13 cellular contexts compared by ENCODE assay signal in genomic region chr9:128162215-128163026, GRCh38. TPM values are rescaled to one million over a fixed set of nuclear protein-coding genes. Genes with fewer than 3 reads are reported as not detected.
DNase-seq lines count a peak whose midpoint lies in the region; ATAC-seq, FAIRE-seq and TF ChIP-seq lines count a peak whose summit lies in the region.
"Had no signal": no experiment of that assay in that cellular context is flagged by ENCODE, and none has a peak within 500 bp of the region (broad histone marks: within the 10 kb centered on the region; RNA-seq: fewer than 3 reads in every experiment).

No MANE protein-coding gene starts in this region.

- peak overlapping the region; percentile 22 for H3K4me3 Mint-ChIP-seq in mesothelial cell of epicardium

- peak; percentile 63 for DNase-seq in AG08395 (ENCODE audit: low spot score)
- DNase-seq in GOT3 (lab: John Stamatoyannopoulos, UW), result peak; percentile 4
- DNase-seq in K562 (ENCODE audit: extremely low read depth in 1 of 4, low spot score in 3 of 4), result no peak
- no peak for DNase-seq in mesothelial cell of epicardium (ENCODE audit: low spot score in 2 of 2, unreplicated experiment in 2 of 2)
- no peak for DNase-seq in NCI-H82 treated with DMSO at 0.1 percent for 48 hours (lab: John Stamatoyannopoulos, UW; ENCODE audit: unreplicated experiment)
- no peak for DNase-seq in prostate gland (ENCODE audit: low spot score)
- DNase-seq in D721Med (ENCODE audit: insufficient read length, low spot score), result no peak
- DNase-seq in NCI-H128 (lab: John Stamatoyannopoulos, UW; ENCODE audit: unreplicated experiment), result no peak
- DNase-seq: NCI-H345; stimulated activated CD4-positive, alpha-beta T cell treated with anti-CD3 and anti-CD28 coated beads, Interleukin-1b, Interleukin-23, amount 100 ng/mL, for 48 hours; SW 1271; upper lobe of right lung had no signal

- TF ChIP-seq POLR2A in K562 (conservative IDR thresholded peaks at IDR 0.05) (no peak; the same call in 1 of the 2 replicates), prostate gland (IDR thresholded peaks at IDR 0.05) (no peak)

- H2AFZ ChIP-seq in K562 (ENCODE audit: low read depth, low read length), result no peak overlapping the region

- H3K36me3 ChIP-seq in K562 (ENCODE audit: control insufficient read depth, insufficient read depth, low read length) (peaks cover 51% of the 10 kb centered on the region), prostate gland (peaks cover 0 to 21% of the 10 kb centered on the region in 2 donors)

- no peaks in the 10 kb centered on the region for H3K9me1 ChIP-seq in K562 (ENCODE audit: control insufficient read depth, insufficient read depth, low read length)

- no peaks in the 10 kb centered on the region for H3K27me3 Mint-ChIP-seq in mesothelial cell of epicardium (ENCODE audit: low read depth)

- no peak for FAIRE-seq in K562 (lab: Jason Lieb, UNC)
- no peak for FAIRE-seq in D721Med (lab: Jason Lieb, UNC)

- WGBS in K562 (ENCODE audit: insufficient coverage, low coverage, missing lambda C conversion rate), result 86% methylated on average over 10 of the region's 10 CpGs
- WGBS in prostate gland, result 81% methylated on average over 10 of the region's 10 CpGs

- H3K27ac Mint-ChIP-seq in mesothelial cell of epicardium, result no peak overlapping the region

- peak overlapping the region in 1 of 2 experiments; percentile 26; a peak in 2 of 4 replicates for H3K9ac ChIP-seq in K562 (ENCODE audit: insufficient read depth in 1 of 2, low read depth in 2 of 2, low read length in 2 of 2)

- no peak for TF ChIP-seq CTCF in K562 (IDR thresholded peaks at IDR 0.05 in 2 of 3, conservative IDR thresholded peaks at IDR 0.05 in 1 of 3; ENCODE audit: insufficient read depth in 2 of 3, low read depth in 1 of 3, low read length in 3 of 3)
- no peak for TF ChIP-seq CTCF in mesothelial cell of epicardium (IDR thresholded peaks at IDR 0.05; ENCODE audit: unreplicated experiment)
- no peak for TF ChIP-seq CTCF in prostate gland (IDR thresholded peaks at IDR 0.05)
- TF ChIP-seq CTCF in D721Med (IDR thresholded peaks at IDR 0.05; ENCODE audit: insufficient read depth, missing control alignments), result no peak

- H3K36me3 Mint-ChIP-seq in mesothelial cell of epicardium, result peaks cover 28% of the 10 kb centered on the region

- H3K4me1 ChIP-seq in K562 (replicated peaks in 1 of 2; ENCODE audit: control insufficient read depth in 2 of 2, insufficient read depth in 2 of 2, low read length in 2 of 2), result peaks cover 10 to 50% of the 10 kb centered on the region in 2 experiments
- H3K4me1 ChIP-seq in prostate gland (replicated peaks), result no peaks in the 10 kb centered on the region
- H3K4me1 ChIP-seq: upper lobe of right lung had no signal

- TF ChIP-seq EP300 in K562 (IDR thresholded peaks at IDR 0.05; ENCODE audit: low read length), result no peak

- no peak for ATAC-seq in K562
- ATAC-seq: esophagus mucosa, upper lobe of right lung had no signal

- no peak overlapping the region for H3K4me2 ChIP-seq in K562 (ENCODE audit: insufficient read depth, low read length)

- no peaks in the 10 kb centered on the region for H3K9me3 ChIP-seq in K562 (replicated peaks; ENCODE audit: control insufficient read depth, insufficient read depth, low read depth, low read length)
- H3K9me3 ChIP-seq in prostate gland, result no peaks in the 10 kb centered on the region
- H3K9me3 ChIP-seq: upper lobe of right lung had no signal

- no peak overlapping the region for H3K27ac ChIP-seq in K562 (ENCODE audit: extremely low read depth, low read depth, low read length)
- H3K27ac ChIP-seq in prostate gland, result no peak overlapping the region
- H3K27ac ChIP-seq: upper lobe of right lung had no signal

- TF ChIP-seq RAD21 in K562 (CRISPR knock-in tag; conservative IDR thresholded peaks at IDR 0.05 in 1 of 2, IDR thresholded peaks at IDR 0.05 in 1 of 2), result no peak

- H3K79me2 ChIP-seq in K562 (ENCODE audit: control insufficient read depth, insufficient read depth, low read length), result peaks cover 27% of the 10 kb centered on the region

- peaks cover 18% of the 10 kb centered on the region; the same call in 1 of the 2 replicates for H4K20me1 ChIP-seq in K562 (replicated peaks; ENCODE audit: control insufficient read depth, insufficient read depth, low read length)

- H3K4me3 ChIP-seq in K562 (no peak overlapping the region), prostate gland (no peak overlapping the region)
- H3K4me3 ChIP-seq: upper lobe of right lung had no signal

- H3K27me3 ChIP-seq in K562 (ENCODE audit: control insufficient read depth in 2 of 2, insufficient read depth in 2 of 2, low read length in 2 of 2) (no peaks in the 10 kb centered on the region), prostate gland (replicated peaks; ENCODE audit: insufficient read depth) (no peaks in the 10 kb centered on the region)
- H3K27me3 ChIP-seq: upper lobe of right lung had no signal

- CTCF ChIA-PET in K562 (lab: Yijun Ruan, JAX; ENCODE audit: low intra/inter-chr PET ratio), result no interaction called here

- H3K4me1 Mint-ChIP-seq in mesothelial cell of epicardium, result peaks cover 4% of the 10 kb centered on the region

- no TSS peak for BruUV-seq in K562 (replicated peaks; lab: Mats Ljungman, UMichigan)

- intact Hi-C loops in K562 (cut with micrococcal nuclease), result loop anchor here (5.0 kb wide), 1 partner anchor 45 kb away; no protein-coding TSS in a partner anchor
- intact Hi-C loops in prostate gland (cut with DNase I), result no loop called here

- POLR2A ChIA-PET in K562 (lab: Yijun Ruan, JAX), result interaction anchor here (0.6 to 11.0 kb wide), 9 partner anchors 11 to 148 kb away, joined by 3 to 155 read pairs (median 5); no protein-coding TSS in a partner anchor

- no peaks in the 10 kb centered on the region for H3K9me3 Mint-ChIP-seq in mesothelial cell of epicardium

- in situ Hi-C loops in K562 (cut with MboI), result no loop called here

RNA-seq across cellular contexts. Expression of gene BBLN, which starts 2.4 kb away (rescaled TPM):
- total RNA-seq in K562 (2011; cell fraction: chromatin; rRNA removed; ENCODE audit: low replicate concordance), result 24.5 and 53.9 TPM in 2 replicates
- 72.0 and 78.0 TPM in 2 replicates for total RNA-seq in K562 (2011; cell fraction: nucleolus; rRNA removed)
- 65.8 and 106 TPM in 2 replicates for total RNA-seq in K562 (2011; cell fraction: nucleoplasm; rRNA removed)
- total RNA-seq in K562 (2014; rRNA removed), result 331 and 433 TPM in 2 replicates
- total RNA-seq in K562 (2014; rRNA removed; fragmentation: Illumina TruSeq; extraction: Trizol), result 11.5 and 11.9 TPM in 2 replicates
- 109 and 123 TPM in 2 replicates for total RNA-seq in K562 (2015; rRNA removed; fragmentation: Illumina TruSeq; extraction: Trizol)
- total RNA-seq in K562 (2021), result 172 and 177 TPM in 2 replicates
- polyA plus RNA-seq in K562 (2011; rRNA removed), result 87.1 and 125 TPM in 2 replicates
- 256 and 738 TPM in 2 replicates for polyA plus RNA-seq in K562 (2011; cell fraction: cytosol; rRNA removed)
- polyA plus RNA-seq in K562 (2011; cell fraction: nucleus; rRNA removed), result 139 and 249 TPM in 2 replicates
- polyA plus RNA-seq in K562 (2012), result 180 and 393 TPM in 2 replicates
- polyA plus RNA-seq in K562 (2014; fragmentation: Illumina TruSeq; extraction: Trizol), result 30.1 and 181 TPM in 2 replicates
- 10 to 100 TPM in 1 of 2 experiments, 1 to 10 TPM in 1; 4.2 to 13.7 TPM for polyA plus RNA-seq in K562 (2014; fragmentation: Nextera tagmentation; extraction: Ambion mirVana)
- polyA plus RNA-seq in K562 (2014; rRNA removed), result 191 and 213 TPM in 2 replicates
- polyA minus RNA-seq in K562 (2011; rRNA and poly(A)+ RNA removed), result 19.8 and 21.1 TPM in 2 replicates
- 74.5 and 112 TPM in 2 replicates for polyA minus RNA-seq in K562 (2011; cell fraction: cytosol; rRNA and poly(A)+ RNA removed)
- polyA minus RNA-seq in K562 (2011; cell fraction: nucleus; rRNA and poly(A)+ RNA removed), result 29.6 and 47.0 TPM in 2 replicates
- 60.7 to 64.4 TPM (median 63.1 TPM) in 3 replicates for total RNA-seq in mesothelial cell of epicardium
- total RNA-seq in prostate gland, result 100 to 1,000 TPM; 333 to 437 TPM

RNA-seq across cellular contexts. Expression of gene LCN2, which starts 13.2 kb away (rescaled TPM):
- 0.58 and 2.0 TPM in 2 replicates for total RNA-seq in K562 (2011; cell fraction: chromatin; rRNA removed; ENCODE audit: low replicate concordance)
- 1.1 and 1.3 TPM in 2 replicates for total RNA-seq in K562 (2011; cell fraction: nucleolus; rRNA removed)
- 1.7 TPM in 1 of 2 replicates, not detected in the other for total RNA-seq in K562 (2011; cell fraction: nucleoplasm; rRNA removed)
- total RNA-seq in K562 (2014; rRNA removed) (0.20 and 0.54 TPM in 2 replicates), K562 (2014; rRNA removed; fragmentation: Illumina TruSeq; extraction: Trizol) (0.47 TPM in 1 of 2 replicates, not detected in the other), K562 (2015; rRNA removed; fragmentation: Illumina TruSeq; extraction: Trizol) (not detected in 2 replicates), K562 (2021) (0.40 and 0.72 TPM in 2 replicates), mesothelial cell of epicardium (not detected in 3 replicates), prostate gland (10 to 100 TPM; 30.5 to 43.7 TPM)
- polyA plus RNA-seq in K562 (2011; rRNA removed) (0.60 and 1.2 TPM in 2 replicates), K562 (2014; fragmentation: Illumina TruSeq; extraction: Trizol) (0.22 and 1.0 TPM in 2 replicates), K562 (2014; fragmentation: Nextera tagmentation; extraction: Ambion mirVana) (under 1 TPM; 0.10 to 0.11 TPM), K562 (2014; rRNA removed) (0.21 and 0.65 TPM in 2 replicates)
- 0.40 and 0.69 TPM in 2 replicates for polyA plus RNA-seq in K562 (2011; cell fraction: cytosol; rRNA removed)
- 3.3 and 4.8 TPM in 2 replicates for polyA plus RNA-seq in K562 (2011; cell fraction: nucleus; rRNA removed)
- polyA plus RNA-seq in K562 (2012), result 0.16 and 0.37 TPM in 2 replicates
- 1.2 and 1.4 TPM in 2 replicates for polyA minus RNA-seq in K562 (2011; rRNA and poly(A)+ RNA removed)
- not detected in 2 replicates for polyA minus RNA-seq in K562 (2011; cell fraction: cytosol; rRNA and poly(A)+ RNA removed)
- not detected in 2 replicates for polyA minus RNA-seq in K562 (2011; cell fraction: nucleus; rRNA and poly(A)+ RNA removed)

RNA-seq across cellular contexts. Expression of gene CIZ1, which starts 29.0 kb away (rescaled TPM):
- 263 and 434 TPM in 2 replicates for total RNA-seq in K562 (2011; cell fraction: chromatin; rRNA removed; ENCODE audit: low replicate concordance)
- total RNA-seq in K562 (2011; cell fraction: nucleolus; rRNA removed), result 204 and 208 TPM in 2 replicates
- total RNA-seq in K562 (2011; cell fraction: nucleoplasm; rRNA removed), result 222 and 230 TPM in 2 replicates
- 127 and 164 TPM in 2 replicates for total RNA-seq in K562 (2014; rRNA removed)
- 55.4 and 57.1 TPM in 2 replicates for total RNA-seq in K562 (2014; rRNA removed; fragmentation: Illumina TruSeq; extraction: Trizol)
- total RNA-seq in K562 (2015; rRNA removed; fragmentation: Illumina TruSeq; extraction: Trizol), result 83.7 and 87.8 TPM in 2 replicates
- 329 and 330 TPM in 2 replicates for total RNA-seq in K562 (2021)
- 82.1 and 168 TPM in 2 replicates for polyA plus RNA-seq in K562 (2011; rRNA removed)
- polyA plus RNA-seq in K562 (2011; cell fraction: cytosol; rRNA removed), result 139 and 188 TPM in 2 replicates
- 284 and 400 TPM in 2 replicates for polyA plus RNA-seq in K562 (2011; cell fraction: nucleus; rRNA removed)
- polyA plus RNA-seq in K562 (2012), result 220 and 374 TPM in 2 replicates
- 244 and 291 TPM in 2 replicates for polyA plus RNA-seq in K562 (2014; fragmentation: Illumina TruSeq; extraction: Trizol)
- 10 to 100 TPM in 1 of 2 experiments, 1 to 10 TPM in 1; 6.6 to 12.6 TPM for polyA plus RNA-seq in K562 (2014; fragmentation: Nextera tagmentation; extraction: Ambion mirVana)
- polyA plus RNA-seq in K562 (2014; rRNA removed), result 161 and 175 TPM in 2 replicates
- polyA minus RNA-seq in K562 (2011; rRNA and poly(A)+ RNA removed), result 76.1 and 76.4 TPM in 2 replicates
- polyA minus RNA-seq in K562 (2011; cell fraction: cytosol; rRNA and poly(A)+ RNA removed), result 115 and 157 TPM in 2 replicates
- 42.3 and 58.8 TPM in 2 replicates for polyA minus RNA-seq in K562 (2011; cell fraction: nucleus; rRNA and poly(A)+ RNA removed)
- total RNA-seq in mesothelial cell of epicardium, result 152 to 157 TPM (median 155 TPM) in 3 replicates
- 10 to 100 TPM; 55.2 to 94.0 TPM for total RNA-seq in prostate gland

RNA-seq across cellular contexts. Expression of gene PTGES2, which starts 34.9 kb away (rescaled TPM):
- total RNA-seq in K562 (2011; cell fraction: chromatin; rRNA removed; ENCODE audit: low replicate concordance), result 91.2 and 285 TPM in 2 replicates
- 223 and 287 TPM in 2 replicates for total RNA-seq in K562 (2011; cell fraction: nucleolus; rRNA removed)
- total RNA-seq in K562 (2011; cell fraction: nucleoplasm; rRNA removed), result 132 and 134 TPM in 2 replicates
- total RNA-seq in K562 (2014; rRNA removed) (196 and 257 TPM in 2 replicates), K562 (2014; rRNA removed; fragmentation: Illumina TruSeq; extraction: Trizol) (34.3 and 50.3 TPM in 2 replicates), K562 (2015; rRNA removed; fragmentation: Illumina TruSeq; extraction: Trizol) (98.9 and 102 TPM in 2 replicates), K562 (2021) (135 and 137 TPM in 2 replicates), mesothelial cell of epicardium (70.0 to 74.8 TPM (median 72.6 TPM) in 3 replicates), prostate gland (10 to 100 TPM; 89.4 to 96.1 TPM)
- polyA plus RNA-seq in K562 (2011; rRNA removed) (90.1 and 106 TPM in 2 replicates), K562 (2014; fragmentation: Illumina TruSeq; extraction: Trizol) (89.2 and 128 TPM in 2 replicates), K562 (2014; fragmentation: Nextera tagmentation; extraction: Ambion mirVana) (1 to 10 TPM; 2.4 to 6.2 TPM), K562 (2014; rRNA removed) (128 and 149 TPM in 2 replicates)
- polyA plus RNA-seq in K562 (2011; cell fraction: cytosol; rRNA removed), result 92.2 and 177 TPM in 2 replicates
- polyA plus RNA-seq in K562 (2011; cell fraction: nucleus; rRNA removed), result 244 and 370 TPM in 2 replicates
- 94.0 and 96.2 TPM in 2 replicates for polyA plus RNA-seq in K562 (2012)
- polyA minus RNA-seq in K562 (2011; rRNA and poly(A)+ RNA removed), result 49.5 and 74.8 TPM in 2 replicates
- polyA minus RNA-seq in K562 (2011; cell fraction: cytosol; rRNA and poly(A)+ RNA removed), result 57.2 and 75.5 TPM in 2 replicates
- polyA minus RNA-seq in K562 (2011; cell fraction: nucleus; rRNA and poly(A)+ RNA removed), result 73.1 and 77.3 TPM in 2 replicates

RNA-seq across cellular contexts. Expression of gene DNM1, which starts 40.8 kb away (rescaled TPM):
- total RNA-seq in K562 (2011; cell fraction: chromatin; rRNA removed; ENCODE audit: low replicate concordance), result 88.0 and 181 TPM in 2 replicates
- 88.4 and 99.1 TPM in 2 replicates for total RNA-seq in K562 (2011; cell fraction: nucleolus; rRNA removed)
- total RNA-seq in K562 (2011; cell fraction: nucleoplasm; rRNA removed), result 92.3 and 124 TPM in 2 replicates
- total RNA-seq in K562 (2014; rRNA removed) (6.6 and 7.9 TPM in 2 replicates), K562 (2014; rRNA removed; fragmentation: Illumina TruSeq; extraction: Trizol) (4.5 and 5.2 TPM in 2 replicates), K562 (2015; rRNA removed; fragmentation: Illumina TruSeq; extraction: Trizol) (8.4 and 9.1 TPM in 2 replicates), K562 (2021) (20.7 and 23.1 TPM in 2 replicates), mesothelial cell of epicardium (86.8 to 98.6 TPM (median 89.2 TPM) in 3 replicates), prostate gland (1 to 10 TPM; 2.0 to 7.7 TPM)
- polyA plus RNA-seq in K562 (2011; rRNA removed) (9.5 and 33.1 TPM in 2 replicates), K562 (2014; fragmentation: Illumina TruSeq; extraction: Trizol) (10.0 and 15.5 TPM in 2 replicates), K562 (2014; fragmentation: Nextera tagmentation; extraction: Ambion mirVana) (under 1 TPM; 0.39 to 0.58 TPM), K562 (2014; rRNA removed) (17.6 TPM in 2 replicates)
- polyA plus RNA-seq in K562 (2011; cell fraction: cytosol; rRNA removed), result 7.7 and 11.1 TPM in 2 replicates
- polyA plus RNA-seq in K562 (2011; cell fraction: nucleus; rRNA removed), result 108 and 126 TPM in 2 replicates
- 15.9 and 25.7 TPM in 2 replicates for polyA plus RNA-seq in K562 (2012)
- polyA minus RNA-seq in K562 (2011; rRNA and poly(A)+ RNA removed), result 19.1 and 29.6 TPM in 2 replicates
- polyA minus RNA-seq in K562 (2011; cell fraction: cytosol; rRNA and poly(A)+ RNA removed), result 6.7 and 22.4 TPM in 2 replicates
- polyA minus RNA-seq in K562 (2011; cell fraction: nucleus; rRNA and poly(A)+ RNA removed), result 55.2 and 137 TPM in 2 replicates

Comparison
In these comparisons a context has a peak if more than half of its experiments do, and no peak if none do; other contexts are left out.
1. DNase-seq: peak in AG08395 (single experiment) and GOT3 (single experiment); none in K562 (0 of 4), mesothelial cell of epicardium (0 of 2), NCI-H82 treated with DMSO at 0.1 percent for 48 hours (single experiment), prostate gland (single experiment), D721Med (single experiment) and NCI-H128 (single experiment).
2. RNA of gene LCN2, which starts 13.2 kb away (total RNA-seq): 30.5 to 43.7 TPM in prostate gland; 0.20 to 2.0 TPM in K562 and not detected in mesothelial cell of epicardium; every median in the first group is over 10 times any median in the second.